Comparison of ENCODE assay signal across 15 cellular contexts in the genomic region with DNA sequence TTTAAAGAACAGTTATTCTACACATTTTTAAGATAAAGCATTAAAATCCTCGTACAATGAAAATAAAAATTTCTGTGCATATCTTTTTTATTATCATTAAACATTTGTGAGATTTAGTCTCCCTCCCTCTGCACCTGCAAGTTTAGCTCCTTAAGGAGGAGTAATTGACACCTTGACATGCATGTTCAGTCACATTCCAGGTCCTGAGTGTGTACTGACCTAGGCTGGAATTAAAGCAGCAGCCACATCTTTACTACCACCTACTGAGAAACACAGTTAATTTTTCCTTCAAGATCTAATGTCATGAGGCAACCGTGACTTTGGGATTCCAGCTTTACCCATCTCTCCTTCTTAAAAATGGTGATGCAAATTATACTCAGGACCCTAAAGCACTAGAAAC.
DNase-seq lines count a peak whose midpoint lies in the region; ATAC-seq and TF ChIP-seq lines count a peak whose summit lies in the region.
"Had no signal": no experiment of that assay in that cellular context is flagged by ENCODE, and none has a peak within 500 bp of the region (broad histone marks: within the 10 kb centered on the region; RNA-seq: fewer than 3 reads in every experiment).

No MANE protein-coding gene starts in this region.

- no peak overlapping the region for H2BK15ac ChIP-seq in mesenchymal stem cell (ENCODE audit: low read depth, poor library complexity, severe bottlenecking)

- peak overlapping the region; percentile 24 for H3K27ac Mint-ChIP-seq in endodermal cell
- H3K27ac Mint-ChIP-seq: B cell; CD4-positive, alpha-beta T cell had no signal

- TF ChIP-seq EP300 in transverse colon (IDR thresholded peaks at IDR 0.05; ENCODE audit: low read depth) = no peak

- H2BK120ac ChIP-seq in mesenchymal stem cell (ENCODE audit: low read depth, low read length) = no peak overlapping the region

- no peaks in the 10 kb centered on the region for H3F3A ChIP-seq in smooth muscle cell (ENCODE audit: low read depth)

- H3K4me3 ChIP-seq in endodermal cell (ENCODE audit: low read length) (no peak overlapping the region), mesenchymal stem cell (ENCODE audit: insufficient read depth in 1 of 2, low read depth in 1 of 2, low read length in 2 of 2) (no peak overlapping the region), smooth muscle cell (no peak overlapping the region), transverse colon (no peak overlapping the region)
- H3K4me3 ChIP-seq: GM23248 had no signal

- TF ChIP-seq CTCF in endodermal cell (conservative IDR thresholded peaks at IDR 0.05) (no peak), smooth muscle cell (IDR thresholded peaks at IDR 0.05; ENCODE audit: borderline replicate concordance, insufficient read depth, poor library complexity, severe bottlenecking) (no peak), transverse colon (IDR thresholded peaks at IDR 0.05) (no peak)

- H3K4me2 ChIP-seq in mesenchymal stem cell (ENCODE audit: low read length, poor library complexity, severe bottlenecking) (no peak overlapping the region), smooth muscle cell (peak overlapping the region; percentile 76)

- H3K79me2 ChIP-seq in smooth muscle cell (ENCODE audit: low read depth) = no peaks in the 10 kb centered on the region

- no peak overlapping the region for H3K4me3 Mint-ChIP-seq in endodermal cell
- H3K4me3 Mint-ChIP-seq: B cell; CD4-positive, alpha-beta T cell had no signal

- intact Hi-C loops in transverse colon (cut with DNase I; ENCODE audit: low total_unique reads) = no loop called here

- H3K27ac ChIP-seq in endodermal cell (ENCODE audit: low read depth, low read length) (no peak overlapping the region), mesenchymal stem cell (ENCODE audit: low read length, poor library complexity, severe bottlenecking) (no peak overlapping the region), smooth muscle cell (ENCODE audit: low read depth) (peak overlapping the region; percentile 36), transverse colon (no peak overlapping the region)
- H3K27ac ChIP-seq: GM23248, HL-60 had no signal

- no peaks in the 10 kb centered on the region for H3K36me3 Mint-ChIP-seq in endodermal cell (ENCODE audit: low read depth)

- no peaks in the 10 kb centered on the region for H3K9me3 ChIP-seq in endodermal cell (ENCODE audit: control insufficient read depth, low read length)
- no peaks in the 10 kb centered on the region for H3K9me3 ChIP-seq in mesenchymal stem cell (ENCODE audit: control insufficient read depth, low read length)
- H3K9me3 ChIP-seq in smooth muscle cell (replicated peaks; ENCODE audit: low read depth) = no peaks in the 10 kb centered on the region
- no peaks in the 10 kb centered on the region for H3K9me3 ChIP-seq in transverse colon

- no peaks in the 10 kb centered on the region for H4K20me1 ChIP-seq in smooth muscle cell (ENCODE audit: low read depth)

- no peaks in the 10 kb centered on the region for H3K9me3 Mint-ChIP-seq in endodermal cell
- H3K9me3 Mint-ChIP-seq: CD4-positive, alpha-beta T cell had no signal

- ATAC-seq in GM18511 (IDR thresholded peaks at IDR 0.05; ENCODE audit: unreplicated experiment) = no peak

- H3K79me1 ChIP-seq in mesenchymal stem cell (replicated peaks; ENCODE audit: low read length, poor library complexity, severe bottlenecking) = no peaks in the 10 kb centered on the region

- H2AFZ ChIP-seq in mesenchymal stem cell (ENCODE audit: low read depth, low read length) (no peak overlapping the region), smooth muscle cell (ENCODE audit: low read depth) (no peak overlapping the region)
- H2AFZ ChIP-seq: GM23248 had no signal

- no peak overlapping the region for H2AK5ac ChIP-seq in mesenchymal stem cell (ENCODE audit: low read length, severe bottlenecking)

- no peak overlapping the region for H3K14ac ChIP-seq in mesenchymal stem cell (ENCODE audit: low read length in 2 of 2)

- H3K23ac ChIP-seq in mesenchymal stem cell (ENCODE audit: low read length in 2 of 2) = no peak overlapping the region

- peaks cover 21% of the 10 kb centered on the region for H3K4me1 Mint-ChIP-seq in endodermal cell
- H3K4me1 Mint-ChIP-seq: B cell had no signal

- H3K9ac ChIP-seq in endodermal cell (ENCODE audit: extremely low read depth, low read length, poor library complexity, severe bottlenecking) = no peak overlapping the region
- H3K9ac ChIP-seq in mesenchymal stem cell (ENCODE audit: low read length) = no peak overlapping the region
- H3K9ac ChIP-seq in smooth muscle cell (ENCODE audit: low read depth) = no peak overlapping the region
- H3K9ac ChIP-seq: GM23248 had no signal

- no peak overlapping the region for H4K91ac ChIP-seq in mesenchymal stem cell (ENCODE audit: low read length)

- no peaks in the 10 kb centered on the region for H3K4me1 ChIP-seq in endodermal cell (ENCODE audit: control insufficient read depth, insufficient read depth, low read length)
- no peaks in the 10 kb centered on the region for H3K4me1 ChIP-seq in mesenchymal stem cell (ENCODE audit: control insufficient read depth, insufficient read depth, low read depth, low read length)
- peaks cover 14% of the 10 kb centered on the region for H3K4me1 ChIP-seq in smooth muscle cell (ENCODE audit: low read depth)
- no peaks in the 10 kb centered on the region for H3K4me1 ChIP-seq in transverse colon

- H3K27me3 Mint-ChIP-seq in endodermal cell (ENCODE audit: insufficient read depth) = no peaks in the 10 kb centered on the region
- H3K27me3 Mint-ChIP-seq: B cell; CD4-positive, alpha-beta T cell had no signal

- H3K4ac ChIP-seq in mesenchymal stem cell (ENCODE audit: low read depth in 1 of 2, low read length in 2 of 2) = no peak overlapping the region

- no peak overlapping the region for H3K18ac ChIP-seq in mesenchymal stem cell (ENCODE audit: low read depth in 1 of 2, low read length in 2 of 2)

- no peak overlapping the region for H4K8ac ChIP-seq in mesenchymal stem cell (ENCODE audit: low read length)

- H3K27me3 ChIP-seq in endodermal cell (ENCODE audit: control insufficient read depth, insufficient read depth, low read length, poor library complexity, severe bottlenecking) (no peaks in the 10 kb centered on the region), mesenchymal stem cell (ENCODE audit: control insufficient read depth in 1 of 2, insufficient read depth in 1 of 2, low read length in 2 of 2) (no peaks in the 10 kb centered on the region), smooth muscle cell (ENCODE audit: low read depth) (no peaks in the 10 kb centered on the region), transverse colon (no peaks in the 10 kb centered on the region)

- peak overlapping the region; percentile 62 for H2BK5ac ChIP-seq in mesenchymal stem cell (ENCODE audit: low read depth, low read length, poor library complexity, severe bottlenecking)

- in situ Hi-C loops in transverse colon (cut with MboI; ENCODE audit: low pct_ligation_motif_present in 1 of 4, low pct_unique_long_range_greater_than_20kb in 1 of 4, low sequenced_read_pairs in 3 of 4) = no loop called here

- WGBS in endodermal cell (ENCODE audit: insufficient coverage in 1 of 2, insufficient read length in 1 of 2), 2 experiments = 78 to 96% methylated on average over 1 of the region's 2 CpGs
- WGBS in mesenchymal stem cell = 86% methylated on average over 1 of the region's 2 CpGs
- WGBS in smooth muscle cell (ENCODE audit: low lambda C conversion rate) = 86% methylated on average over 2 of the region's 2 CpGs
- 55 to 78% methylated on average over 1 to 2 of the region's 2 CpGs for WGBS in transverse colon (ENCODE audit: low coverage in 1 of 2), 2 donors

- TF ChIP-seq POLR2A in transverse colon (IDR thresholded peaks at IDR 0.05) = no peak

- H2BK12ac ChIP-seq in mesenchymal stem cell (ENCODE audit: low read length in 2 of 2) = no peak overlapping the region

- H3K36me3 ChIP-seq in endodermal cell (ENCODE audit: control insufficient read depth, insufficient read depth, low read length) (no peaks in the 10 kb centered on the region), mesenchymal stem cell (ENCODE audit: control insufficient read depth in 1 of 2, insufficient read depth in 2 of 2, low read depth in 1 of 2, low read length in 2 of 2) (no peaks in the 10 kb centered on the region), smooth muscle cell (ENCODE audit: low read depth) (no peaks in the 10 kb centered on the region), transverse colon (no peaks in the 10 kb centered on the region)

- peak; percentile 50 for DNase-seq in NCI-H69 (lab: John Stamatoyannopoulos, UW)
- no peak for DNase-seq in endodermal cell
- DNase-seq in mesenchymal stem cell = no peak
- DNase-seq in smooth muscle cell (lab: John Stamatoyannopoulos, UW; ENCODE audit: unreplicated experiment) = no peak
- DNase-seq in SIG-M5 (lab: John Stamatoyannopoulos, UW) = no peak
- DNase-seq in transverse colon = no peak
- DNase-seq: C1 segment of cervical spinal cord; Calu3; CD4-positive, alpha-beta T cell; DMS 273 treated with DMSO at 0.1 percent for 48 hours; GM23248; H7 had no signal
